ENCODE assay signal across 17 cellular contexts in the genomic region with DNA sequence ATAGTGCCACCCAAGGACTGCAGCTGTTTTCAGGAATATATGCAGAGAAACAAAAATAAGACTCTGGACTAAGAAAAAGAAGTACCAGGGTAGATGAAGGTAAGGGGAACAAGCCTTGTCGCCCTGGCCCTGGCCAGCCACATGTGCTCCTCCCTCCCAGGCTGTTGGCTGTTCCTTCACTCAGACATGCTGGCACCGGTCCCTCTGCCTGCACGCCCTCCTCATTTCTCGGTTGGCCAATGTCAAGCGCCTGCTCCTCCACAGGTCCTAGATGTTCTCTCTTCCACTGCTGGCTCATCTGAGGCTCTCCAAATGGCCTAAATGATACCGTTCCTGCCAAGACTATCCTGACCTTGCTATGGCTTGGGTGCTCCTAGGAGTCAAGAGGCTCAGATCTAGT.
DNase-seq lines count a peak whose midpoint lies in the region; ATAC-seq and TF ChIP-seq lines count a peak whose summit lies in the region.
"Had no signal": no experiment of that assay in that cellular context is flagged by ENCODE, and none has a peak within 500 bp of the region (broad histone marks: within the 10 kb centered on the region; RNA-seq: fewer than 3 reads in every experiment).

No MANE protein-coding gene starts in this region.

- intact Hi-C loops in Right ventricle myocardium superior (cut with DNase I): no loop called here
- intact Hi-C loops in left ventricle myocardium superior (cut with micrococcal nuclease): no loop called here
- intact Hi-C loops in gastrocnemius medialis (cut with DNase I; ENCODE audit: low total_unique reads): no loop called here

- H3K4me1 ChIP-seq in right atrium auricular region: peaks cover 0 to 21% of the 10 kb centered on the region in 2 donors
- H3K4me1 ChIP-seq in gastrocnemius medialis: peaks cover 7 to 11% of the 10 kb centered on the region in 2 donors
- H3K4me1 ChIP-seq: SJSA1 had no signal

- H3K4me3 ChIP-seq in right atrium auricular region (no peak overlapping the region), gastrocnemius medialis (no peak overlapping the region)
- H3K4me3 ChIP-seq: SJSA1 had no signal

- H3K9me3 ChIP-seq in right atrium auricular region (no peaks in the 10 kb centered on the region), gastrocnemius medialis (no peaks in the 10 kb centered on the region)
- H3K9me3 ChIP-seq: SJSA1 had no signal

- peak overlapping the region in 1 of 2 donors; percentile 63 for H3K27ac ChIP-seq in right atrium auricular region
- peak overlapping the region in 1 of 4 donors; percentile 57 for H3K27ac ChIP-seq in gastrocnemius medialis
- H3K27ac ChIP-seq: SJSA1 had no signal

- in situ Hi-C loops in gastrocnemius medialis (cut with MboI; ENCODE audit: low sequenced_read_pairs in 4 of 4): no loop called here

- DNase-seq in Right ventricle myocardium superior (peak; percentile 53), right atrium auricular region (ENCODE audit: low spot score) (no peak), left ventricle myocardium superior (peak; percentile 58), gastrocnemius medialis (peak in 1 of 2 donors; percentile 41), hepatic stellate cell (ENCODE audit: low spot score) (no peak), SHP77 (lab: John Stamatoyannopoulos, UW) (no peak)
- DNase-seq in stimulated activated naive CD4-positive, alpha-beta T cell (lab: John Stamatoyannopoulos, UW): no peak
- DNase-seq: DMS79 treated with DMSO at 0.1 percent for 48 hours, Karpas-422, MV-4-11, NCI-H2029 treated with DMSO at 0.1 percent for 48 hours, NCI-H345, NCI-H524, NCI-H82 had no signal

- no peaks in the 10 kb centered on the region for H3K36me3 ChIP-seq in right atrium auricular region
- H3K36me3 ChIP-seq in gastrocnemius medialis: no peaks in the 10 kb centered on the region
- H3K36me3 ChIP-seq: SJSA1 had no signal

- TF ChIP-seq CTCF in right atrium auricular region (IDR thresholded peaks at IDR 0.05) (no peak), gastrocnemius medialis (IDR thresholded peaks at IDR 0.05 in 4 of 5, conservative IDR thresholded peaks at IDR 0.05 in 1 of 5) (no peak)

- ATAC-seq in Right ventricle myocardium superior (ENCODE audit: poor library complexity): peak; percentile 61
- ATAC-seq in left ventricle myocardium superior: peak; percentile 63
- peak; percentile 18 to 50 for ATAC-seq in gastrocnemius medialis
- ATAC-seq in GM19351 (IDR thresholded peaks at IDR 0.05; ENCODE audit: unreplicated experiment): no peak
- ATAC-seq: Panc1 had no signal

- H3K27me3 ChIP-seq in right atrium auricular region: no peaks in the 10 kb centered on the region
- no peaks in the 10 kb centered on the region for H3K27me3 ChIP-seq in gastrocnemius medialis
- H3K27me3 ChIP-seq: SJSA1 had no signal

- no peak for TF ChIP-seq POLR2A in gastrocnemius medialis (IDR thresholded peaks at IDR 0.05)

Comparison
In these comparisons a context has a peak if more than half of its experiments do, and no peak if none do; other contexts are left out.
1. DNase-seq: peak in Right ventricle myocardium superior (single experiment) and left ventricle myocardium superior (single experiment); none in right atrium auricular region (single experiment), stimulated activated naive CD4-positive, alpha-beta T cell (0 of 6), hepatic stellate cell (single experiment) and SHP77 (0 of 2).